Comparison of ENCODE assay signal across 10 cellular contexts in genomic region chr13:110396913-110397379, GRCh38.
DNase-seq lines count a peak whose midpoint lies in the region; ATAC-seq and TF ChIP-seq lines count a peak whose summit lies in the region.
"Had no signal": no experiment of that assay in that cellular context is flagged by ENCODE, and none has a peak within 500 bp of the region (broad histone marks: within the 10 kb centered on the region; RNA-seq: fewer than 3 reads in every experiment).

No MANE protein-coding gene starts in this region.

- H3K9me3 ChIP-seq in ascending aorta: no peaks in the 10 kb centered on the region
- no peaks in the 10 kb centered on the region for H3K9me3 ChIP-seq in right atrium auricular region
- H3K9me3 ChIP-seq in sigmoid colon: no peaks in the 10 kb centered on the region

- intact Hi-C loops in ascending aorta (cut with DNase I) (loop anchor here (1.0 to 2.0 kb wide), 3 partner anchors 15 to 56 kb away; no protein-coding TSS in a partner anchor), sigmoid colon (cut with DNase I) (loop anchor here (5.0 kb wide), 1 partner anchor 90 kb away; the partner anchor contains the start of genes COL4A1 and COL4A2)

- H3K4me3 ChIP-seq in ascending aorta (peak overlapping the region; percentile 37 to 41), right atrium auricular region (no peak overlapping the region), sigmoid colon (peak overlapping the region in 3 of 4 donors; percentile 9 to 24 (median 24))

- in situ Hi-C loops in Caki2 (cut with HindIII; ENCODE audit: low pct_unique_long_range_greater_than_20kb, low sequenced_read_pairs): no loop called here

- peak; percentile 94 to 100 (median 94) for TF ChIP-seq EP300 in sigmoid colon (IDR thresholded peaks at IDR 0.05)

- peaks cover 26 to 78% of the 10 kb centered on the region in 2 donors for H3K4me1 ChIP-seq in ascending aorta
- H3K4me1 ChIP-seq in right atrium auricular region: peaks cover 0 to 59% of the 10 kb centered on the region in 2 donors
- H3K4me1 ChIP-seq in sigmoid colon: peaks cover 0 to 84% (median 79%) of the 10 kb centered on the region in 4 donors

- peak in 1 of 2 donors; percentile 14 for TF ChIP-seq POLR2A in sigmoid colon (IDR thresholded peaks at IDR 0.05)

- ATAC-seq in HG02642 (IDR thresholded peaks at IDR 0.05; ENCODE audit: poor library complexity, unreplicated experiment): no peak
- no peak for ATAC-seq in HG03175 (IDR thresholded peaks at IDR 0.05; ENCODE audit: unreplicated experiment)

- H3K36me3 ChIP-seq in ascending aorta (no peaks in the 10 kb centered on the region), right atrium auricular region (no peaks in the 10 kb centered on the region), sigmoid colon (no peaks in the 10 kb centered on the region)

- no peaks in the 10 kb centered on the region for H3K27me3 ChIP-seq in ascending aorta
- H3K27me3 ChIP-seq in right atrium auricular region: no peaks in the 10 kb centered on the region
- no peaks in the 10 kb centered on the region for H3K27me3 ChIP-seq in sigmoid colon

- DNase-seq in Caki2 (ENCODE audit: low read depth) (peak; percentile 52), ascending aorta (ENCODE audit: low spot score in 2 of 2) (peak; percentile 93 to 99), right atrium auricular region (ENCODE audit: low spot score) (peak; percentile 98), sigmoid colon (peak; percentile 99), iPS-NIHi7 (ENCODE audit: extremely low spot score) (no peak)
- no peak for DNase-seq in activated CD8-positive, alpha-beta memory T cell treated with anti-CD3 and anti-CD28 coated beads for 24 hours
- DNase-seq: activated B cell treated with CpG ODN at 0.5 μM for 24 hours; stimulated activated CD4-positive, alpha-beta T cell treated with anti-CD3 and anti-CD28 coated beads, Interleukin-4, amount 100 ng/mL, for 1 hour had no signal

- H3K27ac ChIP-seq in ascending aorta (peak overlapping the region; percentile 98 to 99), right atrium auricular region (peak overlapping the region; percentile 83 to 95), sigmoid colon (peak overlapping the region; percentile 90 to 96 (median 93))

- no peak for TF ChIP-seq CTCF in ascending aorta (IDR thresholded peaks at IDR 0.05)
- no peak for TF ChIP-seq CTCF in right atrium auricular region (IDR thresholded peaks at IDR 0.05)
- TF ChIP-seq CTCF in sigmoid colon (IDR thresholded peaks at IDR 0.05): no peak

- WGBS in sigmoid colon, 2 donors: 71 to 74% methylated on average over 11 of the region's 11 CpGs

Comparison
In these comparisons a context has a peak if more than half of its experiments do, and no peak if none do; other contexts are left out.
1. DNase-seq: peak in Caki2 (single experiment), ascending aorta (2 of 2), right atrium auricular region (single experiment) and sigmoid colon (single experiment); none in activated CD8-positive, alpha-beta memory T cell treated with anti-CD3 and anti-CD28 coated beads for 24 hours (single experiment) and iPS-NIHi7 (single experiment).
2. H3K4me3 ChIP-seq: peak in ascending aorta (2 of 2) and sigmoid colon (3 of 4); none in right atrium auricular region (0 of 2).
3. Peak in every context shown above with its lines, with median percentiles within 50 percentile points of each other: H3K27ac ChIP-seq.